ENCODE assay signal across 10 cellular contexts in the genomic region with DNA sequence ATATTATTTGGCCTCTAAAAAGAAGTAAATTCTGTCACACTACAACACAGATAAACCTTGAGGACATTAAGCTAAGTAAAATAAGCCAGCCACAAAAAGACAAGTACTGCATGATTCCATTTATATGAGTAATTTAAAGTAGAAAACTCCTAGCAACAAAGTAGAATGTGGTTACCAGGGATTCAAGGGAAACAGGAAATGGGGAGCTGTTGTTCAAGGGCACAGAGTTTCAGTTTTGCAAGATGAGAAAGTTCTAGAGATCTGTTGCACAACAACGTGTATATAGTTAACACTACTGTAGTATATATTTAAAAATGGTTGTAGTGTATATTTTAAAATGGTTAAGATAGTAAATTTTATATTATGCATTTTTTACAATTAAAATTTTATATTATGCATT. TPM values are rescaled to one million over a fixed set of nuclear protein-coding genes. Genes with fewer than 3 reads are reported as not detected.
DNase-seq lines count a peak whose midpoint lies in the region; FAIRE-seq and TF ChIP-seq lines count a peak whose summit lies in the region.
"Had no signal": no experiment of that assay in that cellular context is flagged by ENCODE, and none has a peak within 500 bp of the region (broad histone marks: within the 10 kb centered on the region; RNA-seq: fewer than 3 reads in every experiment).

No MANE protein-coding gene starts in this region.

- H3F3A ChIP-seq in neural progenitor cell (ENCODE audit: low read depth) = no peaks in the 10 kb centered on the region

- TF ChIP-seq RAD21 in liver (IDR thresholded peaks at IDR 0.05) = no peak

- peaks cover 20% of the 10 kb centered on the region for H3K4me1 ChIP-seq in astrocyte (ENCODE audit: insufficient read depth, low read length)
- H3K4me1 ChIP-seq in liver (ENCODE audit: control insufficient read depth in 4 of 4, insufficient read depth in 4 of 4, low read length in 3 of 4) = no peaks in the 10 kb centered on the region
- H3K4me1 ChIP-seq in neural progenitor cell = no peaks in the 10 kb centered on the region

- TF ChIP-seq CTCF in AG09319 (IDR thresholded peaks at IDR 0.05; ENCODE audit: low read depth, low read length) (no peak), astrocyte (IDR thresholded peaks at IDR 0.05; ENCODE audit: insufficient read depth, low read depth, low read length) (no peak), liver (IDR thresholded peaks at IDR 0.05; ENCODE audit: low read depth, low read length, missing input control) (no peak), neural progenitor cell (IDR thresholded peaks at IDR 0.05) (no peak)

- H3K79me2 ChIP-seq in astrocyte (ENCODE audit: insufficient read depth, low read length) (peaks cover 77% of the 10 kb centered on the region), neural progenitor cell (ENCODE audit: low read depth) (no peaks in the 10 kb centered on the region)

- peaks cover 72% of the 10 kb centered on the region for H4K20me1 ChIP-seq in astrocyte (ENCODE audit: insufficient read depth, low read length)
- no peaks in the 10 kb centered on the region for H4K20me1 ChIP-seq in neural progenitor cell (ENCODE audit: low read depth)

- H3K27ac ChIP-seq in astrocyte (ENCODE audit: low read depth, low read length) (peak overlapping the region; percentile 73), liver (ENCODE audit: low read depth in 1 of 2, low read length in 2 of 2) (peak overlapping the region in 1 of 2 donors; percentile 41), neural progenitor cell (no peak overlapping the region)

- H3K4me2 ChIP-seq in astrocyte (ENCODE audit: low read length) = peak overlapping the region; percentile 63
- no peak overlapping the region for H3K4me2 ChIP-seq in neural progenitor cell

- H3K4me3 ChIP-seq in Jurkat, Clone E6-1 (ENCODE audit: low read length) = no peak overlapping the region
- H3K4me3 ChIP-seq in astrocyte (ENCODE audit: insufficient read depth, low read depth, low read length) = no peak overlapping the region
- no peak overlapping the region for H3K4me3 ChIP-seq in liver (ENCODE audit: low read depth in 1 of 3, low read length in 3 of 3)
- no peak overlapping the region for H3K4me3 ChIP-seq in neural progenitor cell
- H3K4me3 ChIP-seq: ovary had no signal

- H2AFZ ChIP-seq in astrocyte (ENCODE audit: low read depth, low read length) (no peak overlapping the region), neural progenitor cell (replicated peaks) (no peak overlapping the region)

- H3K4me1 Mint-ChIP-seq in astrocyte (ENCODE audit: low read depth, unreplicated experiment) = peaks cover 18% of the 10 kb centered on the region
- H3K4me1 Mint-ChIP-seq in neural progenitor cell = no peaks in the 10 kb centered on the region
- H3K4me1 Mint-ChIP-seq: activated B cell treated with CpG ODN at 0.5 μM for 24 hours had no signal

- no peaks in the 10 kb centered on the region for H3K9me3 Mint-ChIP-seq in astrocyte (ENCODE audit: unreplicated experiment)
- no peaks in the 10 kb centered on the region for H3K9me3 Mint-ChIP-seq in neural progenitor cell
- H3K9me3 Mint-ChIP-seq: activated B cell treated with CpG ODN at 0.5 μM for 24 hours had no signal

- H3K36me3 Mint-ChIP-seq in astrocyte (ENCODE audit: low read depth, unreplicated experiment) (peaks cover 24% of the 10 kb centered on the region), neural progenitor cell (peaks cover 34% of the 10 kb centered on the region)

- DNase-seq in AG09319 (ENCODE audit: extremely low read depth, low read depth) (peak; percentile 75), astrocyte (ENCODE audit: low read depth) (peak; percentile 85), NCI-H510A treated with DMSO at 0.1 percent for 48 hours (lab: John Stamatoyannopoulos, UW) (no peak), NCI-H510A (lab: John Stamatoyannopoulos, UW) (no peak), NCI-H446 treated with DMSO at 0.1 percent for 48 hours (lab: John Stamatoyannopoulos, UW) (no peak), neural progenitor cell (ENCODE audit: low spot score) (no peak)
- peak; percentile 61 for DNase-seq in Jurkat, Clone E6-1 (ENCODE audit: low read depth, low spot score)
- DNase-seq: activated B cell treated with CpG ODN at 0.5 μM for 24 hours had no signal

- no peaks in the 10 kb centered on the region for H3K27me3 Mint-ChIP-seq in astrocyte (ENCODE audit: low read depth, unreplicated experiment)
- no peaks in the 10 kb centered on the region for H3K27me3 Mint-ChIP-seq in neural progenitor cell (ENCODE audit: insufficient read depth, low read depth)
- H3K27me3 Mint-ChIP-seq: activated B cell treated with CpG ODN at 0.5 μM for 24 hours had no signal

- H3K9ac ChIP-seq in astrocyte (ENCODE audit: low read length) (no peak overlapping the region), liver (ENCODE audit: low read depth in 1 of 2, low read length in 2 of 2) (no peak overlapping the region), neural progenitor cell (no peak overlapping the region)

- H3K27ac Mint-ChIP-seq in astrocyte (ENCODE audit: unreplicated experiment) (peak overlapping the region; percentile 60), neural progenitor cell (no peak overlapping the region)
- H3K27ac Mint-ChIP-seq: activated B cell treated with CpG ODN at 0.5 μM for 24 hours had no signal

- FAIRE-seq in astrocyte (lab: Jason Lieb, UNC) = no peak

- no peaks in the 10 kb centered on the region for H3K9me3 ChIP-seq in astrocyte (ENCODE audit: insufficient read depth, low read depth, low read length)
- H3K9me3 ChIP-seq in liver (ENCODE audit: control insufficient read depth in 4 of 4, low read length in 3 of 4) = no peaks in the 10 kb centered on the region
- H3K9me3 ChIP-seq in neural progenitor cell (ENCODE audit: low read depth) = no peaks in the 10 kb centered on the region
- H3K9me3 ChIP-seq: ovary had no signal

- peaks cover 72% of the 10 kb centered on the region for H3K36me3 ChIP-seq in astrocyte (ENCODE audit: insufficient read depth, low read length)
- peaks cover 17 to 69% (median 59%) of the 10 kb centered on the region in 4 donors for H3K36me3 ChIP-seq in liver (ENCODE audit: control insufficient read depth in 4 of 4, insufficient read depth in 3 of 4, low read depth in 1 of 4, low read length in 3 of 4)
- peaks cover 26% of the 10 kb centered on the region for H3K36me3 ChIP-seq in neural progenitor cell
- H3K36me3 ChIP-seq: ovary had no signal

- WGBS in liver = 35% methylated on average over 1 of the region's 1 CpG

- no peak overlapping the region for H3K4me3 Mint-ChIP-seq in astrocyte (ENCODE audit: unreplicated experiment)
- no peak overlapping the region for H3K4me3 Mint-ChIP-seq in neural progenitor cell
- H3K4me3 Mint-ChIP-seq: activated B cell treated with CpG ODN at 0.5 μM for 24 hours had no signal

- H3K27me3 ChIP-seq in astrocyte (ENCODE audit: insufficient read depth, low read length) = no peaks in the 10 kb centered on the region
- H3K27me3 ChIP-seq in liver (ENCODE audit: control insufficient read depth in 4 of 4, insufficient read depth in 4 of 4, low read length in 3 of 4) = no peaks in the 10 kb centered on the region
- H3K27me3 ChIP-seq in neural progenitor cell = no peaks in the 10 kb centered on the region
- H3K27me3 ChIP-seq: ovary had no signal

TF ChIP-seq in liver, 16 proteins besides CTCF, POLR2A, EP300 and RAD21:
- TF ChIP-seq GABPA (IDR thresholded peaks at IDR 0.05 in 1 of 2, conservative IDR thresholded peaks at IDR 0.05 in 1 of 2) = peak; percentile 25 to 39
- TF ChIP-seq, protein P1, sequence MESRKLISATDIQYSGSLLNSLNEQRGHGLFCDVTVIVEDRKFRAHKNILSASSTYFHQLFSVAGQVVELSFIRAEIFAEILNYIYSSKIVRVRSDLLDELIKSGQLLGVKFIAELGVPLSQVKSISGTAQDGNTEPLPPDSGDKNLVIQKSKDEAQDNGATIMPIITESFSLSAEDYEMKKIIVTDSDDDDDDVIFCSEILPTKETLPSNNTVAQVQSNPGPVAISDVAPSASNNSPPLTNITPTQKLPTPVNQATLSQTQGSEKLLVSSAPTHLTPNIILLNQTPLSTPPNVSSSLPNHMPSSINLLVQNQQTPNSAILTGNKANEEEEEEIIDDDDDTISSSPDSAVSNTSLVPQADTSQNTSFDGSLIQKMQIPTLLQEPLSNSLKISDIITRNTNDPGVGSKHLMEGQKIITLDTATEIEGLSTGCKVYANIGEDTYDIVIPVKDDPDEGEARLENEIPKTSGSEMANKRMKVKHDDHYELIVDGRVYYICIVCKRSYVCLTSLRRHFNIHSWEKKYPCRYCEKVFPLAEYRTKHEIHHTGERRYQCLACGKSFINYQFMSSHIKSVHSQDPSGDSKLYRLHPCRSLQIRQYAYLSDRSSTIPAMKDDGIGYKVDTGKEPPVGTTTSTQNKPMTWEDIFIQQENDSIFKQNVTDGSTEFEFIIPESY (IDR thresholded peaks at IDR 0.05) = no peak

RNA-seq across cellular contexts. Expression of gene SEC31A, which starts 25.4 kb away (rescaled TPM):
- 64.2 TPM for polyA plus RNA-seq in Jurkat, Clone E6-1 (2012; ENCODE audit: insufficient read depth, insufficient read length)
- total RNA-seq in astrocyte = 471 and 483 TPM in 2 replicates
- total RNA-seq in liver = 100 to 1,000 TPM in 1 of 2 donors, 10 to 100 TPM in 1; 79.9 to 204 TPM
- polyA plus RNA-seq in liver = 10 to 100 TPM; 87.9 to 89.9 TPM
- total RNA-seq in neural progenitor cell (ENCODE audit: low replicate concordance) = 110 and 210 TPM in 2 replicates

RNA-seq across cellular contexts. Expression of gene THAP9, which starts 34.9 kb away (rescaled TPM):
- 6.2 TPM for polyA plus RNA-seq in Jurkat, Clone E6-1 (2012; ENCODE audit: insufficient read depth, insufficient read length)
- total RNA-seq in astrocyte (2.8 and 3.3 TPM in 2 replicates), liver (1 to 10 TPM; 5.3 to 5.9 TPM), neural progenitor cell (ENCODE audit: low replicate concordance) (41.3 and 78.7 TPM in 2 replicates)
- 1 to 10 TPM; 1.1 to 1.6 TPM for polyA plus RNA-seq in liver

Comparison
In these comparisons a context has a peak if more than half of its experiments do, and no peak if none do; other contexts are left out.
1. DNase-seq: peak in AG09319 (single experiment), Jurkat, Clone E6-1 (single experiment) and astrocyte (single experiment); none in NCI-H510A treated with DMSO at 0.1 percent for 48 hours (single experiment), NCI-H510A (single experiment), NCI-H446 treated with DMSO at 0.1 percent for 48 hours (single experiment) and neural progenitor cell (single experiment).